11 cellular contexts compared by ENCODE assay signal in genomic region chr14:96352708-96353107, GRCh38. TPM values are rescaled to one million over a fixed set of nuclear protein-coding genes. Genes with fewer than 3 reads are reported as not detected.
DNase-seq lines count a peak whose midpoint lies in the region; TF ChIP-seq lines count a peak whose summit lies in the region.
"Had no signal": no experiment of that assay in that cellular context is flagged by ENCODE, and none has a peak within 500 bp of the region (broad histone marks: within the 10 kb centered on the region; RNA-seq: fewer than 3 reads in every experiment).

No MANE protein-coding gene starts in this region.

- peak; percentile 26 for DNase-seq in EH (ENCODE audit: low read depth)
- DNase-seq in M059J (ENCODE audit: low read depth): peak; percentile 5
- DNase-seq in epithelial cell of esophagus (ENCODE audit: low read depth): peak; percentile 16
- DNase-seq in kidney tubule cell (ENCODE audit: low spot score): peak; percentile 3
- no peak for DNase-seq in Caco-2
- no peak for DNase-seq in anterior cingulate cortex (lab: John Stamatoyannopoulos, UW)
- DNase-seq in iPS-NIHi7 (ENCODE audit: extremely low spot score): no peak
- no peak for DNase-seq in cerebellar cortex (ENCODE audit: low spot score)
- DNase-seq: CD8-positive, alpha-beta memory T cell; KBM-7 had no signal

- BruUV-seq in Caco-2 (replicated peaks; lab: Mats Ljungman, UMichigan): no TSS peak

- H3K9me3 Mint-ChIP-seq in Caco-2 (ENCODE audit: unreplicated experiment): no peaks in the 10 kb centered on the region
- H3K9me3 Mint-ChIP-seq: CD8-positive, alpha-beta memory T cell had no signal

- H3K4me1 Mint-ChIP-seq in Caco-2 (ENCODE audit: low read depth, unreplicated experiment): peaks cover 7% of the 10 kb centered on the region

- H3K27me3 Mint-ChIP-seq in Caco-2 (ENCODE audit: insufficient read depth, unreplicated experiment): no peaks in the 10 kb centered on the region
- H3K27me3 Mint-ChIP-seq: CD8-positive, alpha-beta memory T cell had no signal

- H3K9me3 ChIP-seq in Caco-2: no peaks in the 10 kb centered on the region

- no peak overlapping the region for H3K27ac Mint-ChIP-seq in Caco-2 (ENCODE audit: unreplicated experiment)
- H3K27ac Mint-ChIP-seq: CD8-positive, alpha-beta memory T cell had no signal

- no peaks in the 10 kb centered on the region for H3K4me1 ChIP-seq in Caco-2
- H3K4me1 ChIP-seq: BLaER1 had no signal

- CTCF ChIA-PET in Caco-2 (lab: Charles Lee): no interaction called here

- no peak overlapping the region for H3K4me3 Mint-ChIP-seq in Caco-2 (ENCODE audit: unreplicated experiment)
- H3K4me3 Mint-ChIP-seq: CD8-positive, alpha-beta memory T cell had no signal

- POLR2A ChIA-PET in Caco-2 (lab: Charles Lee): no interaction called here

- H3K4me3 ChIP-seq in epithelial cell of esophagus (ENCODE audit: low read length): no peak overlapping the region
- H3K4me3 ChIP-seq in Caco-2 (ENCODE audit: low read depth, low read length): no peak overlapping the region
- H3K4me3 ChIP-seq: BLaER1 had no signal

- intact Hi-C loops in Caco-2 (cut with micrococcal nuclease; ENCODE audit: unreplicated experiment): no loop called here

- H3K36me3 ChIP-seq in Caco-2 (ENCODE audit: control insufficient read depth, insufficient read depth, low read length): no peaks in the 10 kb centered on the region

- no peak for TF ChIP-seq CTCF in epithelial cell of esophagus (IDR thresholded peaks at IDR 0.05; ENCODE audit: insufficient read depth, low read depth, low read length, missing control alignments)
- TF ChIP-seq CTCF in Caco-2 (IDR thresholded peaks at IDR 0.05; ENCODE audit: insufficient read depth in 1 of 2, low read depth in 1 of 2, low read length in 1 of 2, severe bottlenecking in 1 of 2, unreplicated experiment in 1 of 2): no peak

- H3K27me3 ChIP-seq in Caco-2 (replicated peaks; ENCODE audit: control insufficient read depth, insufficient read depth, low read length): no peaks in the 10 kb centered on the region
- H3K27me3 ChIP-seq: BLaER1 had no signal

- H3K36me3 Mint-ChIP-seq in Caco-2 (ENCODE audit: insufficient read depth, unreplicated experiment): no peaks in the 10 kb centered on the region

RNA-seq across cellular contexts. Expression of gene ATG2B, which starts 10.4 kb away (rescaled TPM):
- 3.3 and 7.6 TPM in 2 replicates for total RNA-seq in M059J (2014; rRNA removed; shearing (Covaris generic))
- total RNA-seq in Caco-2 (2022): 16.6 and 19.4 TPM in 2 replicates

RNA-seq across cellular contexts. Expression of gene GSKIP, which starts 10.6 kb away (rescaled TPM):
- total RNA-seq in M059J (2014; rRNA removed; shearing (Covaris generic)): 16.4 and 23.0 TPM in 2 replicates
- total RNA-seq in Caco-2 (2022): 24.1 and 27.9 TPM in 2 replicates

RNA-seq across cellular contexts. Expression of gene AK7, which starts 39.2 kb away (rescaled TPM):
- total RNA-seq in M059J (2014; rRNA removed; shearing (Covaris generic)): 0.05 and 1.4 TPM in 2 replicates
- total RNA-seq in Caco-2 (2022): 0.49 and 0.68 TPM in 2 replicates

Comparison
In these comparisons a context has a peak if more than half of its experiments do, and no peak if none do; other contexts are left out.
1. DNase-seq: peak in EH (single experiment), M059J (single experiment), epithelial cell of esophagus (single experiment) and kidney tubule cell (single experiment); none in Caco-2 (0 of 2), anterior cingulate cortex (0 of 58), iPS-NIHi7 (single experiment) and cerebellar cortex (single experiment).